ENCODE assay signal across 1 cellular context in the genomic region with DNA sequence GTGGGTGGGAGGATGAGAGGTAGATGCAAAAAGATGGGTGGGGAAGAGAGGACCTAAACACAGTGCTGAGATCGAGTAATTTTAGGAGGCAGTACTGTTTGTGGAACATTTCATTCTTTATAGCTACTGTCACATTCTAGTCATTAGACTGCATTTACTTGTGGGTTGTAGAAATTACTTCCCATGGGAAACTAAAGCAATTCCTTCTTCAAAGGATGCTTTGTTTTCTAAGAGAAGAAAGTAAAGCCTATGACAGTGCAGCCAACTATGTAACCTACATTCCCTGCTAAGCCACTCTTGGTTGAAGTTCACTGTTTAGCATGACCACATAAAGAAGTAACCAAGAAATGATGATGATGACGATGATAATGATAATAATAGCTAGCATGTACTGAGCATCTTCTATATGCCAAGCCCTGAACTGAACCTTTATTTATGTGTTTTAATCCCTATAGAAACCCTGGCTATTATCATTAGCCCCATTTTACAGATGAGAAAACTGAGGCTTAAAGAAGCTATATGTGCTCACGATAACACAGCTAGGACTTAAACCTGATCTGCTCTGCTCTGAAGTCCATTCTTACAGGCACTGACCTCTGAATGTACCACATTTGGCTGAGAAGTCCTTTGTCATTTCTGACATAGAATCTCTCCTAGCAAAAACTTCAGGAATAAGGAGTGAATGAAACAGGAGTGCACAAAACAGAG.
TF ChIP-seq lines count a peak whose summit lies in the region.

No MANE protein-coding gene starts in this region.

TF ChIP-seq in SK-N-SH treated with all-trans-retinoic acid at 6 μM for 48 hours, 23 proteins besides CTCF, POLR2A, EP300 and RAD21 (continued from another document):
- no peak for TF ChIP-seq GLIS3 (CRISPR knock-in tag; IDR thresholded peaks at IDR 0.05)
- TF ChIP-seq, protein P1, sequence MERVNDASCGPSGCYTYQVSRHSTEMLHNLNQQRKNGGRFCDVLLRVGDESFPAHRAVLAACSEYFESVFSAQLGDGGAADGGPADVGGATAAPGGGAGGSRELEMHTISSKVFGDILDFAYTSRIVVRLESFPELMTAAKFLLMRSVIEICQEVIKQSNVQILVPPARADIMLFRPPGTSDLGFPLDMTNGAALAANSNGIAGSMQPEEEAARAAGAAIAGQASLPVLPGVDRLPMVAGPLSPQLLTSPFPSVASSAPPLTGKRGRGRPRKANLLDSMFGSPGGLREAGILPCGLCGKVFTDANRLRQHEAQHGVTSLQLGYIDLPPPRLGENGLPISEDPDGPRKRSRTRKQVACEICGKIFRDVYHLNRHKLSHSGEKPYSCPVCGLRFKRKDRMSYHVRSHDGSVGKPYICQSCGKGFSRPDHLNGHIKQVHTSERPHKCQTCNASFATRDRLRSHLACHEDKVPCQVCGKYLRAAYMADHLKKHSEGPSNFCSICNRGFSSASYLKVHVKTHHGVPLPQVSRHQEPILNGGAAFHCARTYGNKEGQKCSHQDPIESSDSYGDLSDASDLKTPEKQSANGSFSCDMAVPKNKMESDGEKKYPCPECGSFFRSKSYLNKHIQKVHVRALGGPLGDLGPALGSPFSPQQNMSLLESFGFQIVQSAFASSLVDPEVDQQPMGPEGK (CRISPR knock-in tag; IDR thresholded peaks at IDR 0.05; ENCODE audit: borderline replicate concordance), result no peak
- TF ChIP-seq, protein P2, sequence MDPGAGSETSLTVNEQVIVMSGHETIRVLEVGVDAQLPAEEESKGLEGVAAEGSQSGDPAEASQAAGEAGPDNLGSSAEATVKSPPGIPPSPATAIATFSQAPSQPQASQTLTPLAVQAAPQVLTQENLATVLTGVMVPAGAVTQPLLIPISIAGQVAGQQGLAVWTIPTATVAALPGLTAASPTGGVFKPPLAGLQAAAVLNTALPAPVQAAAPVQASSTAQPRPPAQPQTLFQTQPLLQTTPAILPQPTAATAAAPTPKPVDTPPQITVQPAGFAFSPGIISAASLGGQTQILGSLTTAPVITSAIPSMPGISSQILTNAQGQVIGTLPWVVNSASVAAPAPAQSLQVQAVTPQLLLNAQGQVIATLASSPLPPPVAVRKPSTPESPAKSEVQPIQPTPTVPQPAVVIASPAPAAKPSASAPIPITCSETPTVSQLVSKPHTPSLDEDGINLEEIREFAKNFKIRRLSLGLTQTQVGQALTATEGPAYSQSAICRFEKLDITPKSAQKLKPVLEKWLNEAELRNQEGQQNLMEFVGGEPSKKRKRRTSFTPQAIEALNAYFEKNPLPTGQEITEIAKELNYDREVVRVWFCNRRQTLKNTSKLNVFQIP (CRISPR knock-in tag; IDR thresholded peaks at IDR 0.05; ENCODE audit: borderline replicate concordance, low read depth), result no peak
- TF ChIP-seq PPARA (CRISPR knock-in tag; IDR thresholded peaks at IDR 0.05; ENCODE audit: borderline replicate concordance), result no peak
- no peak for TF ChIP-seq TCF4 (CRISPR knock-in tag; IDR thresholded peaks at IDR 0.05; ENCODE audit: borderline replicate concordance)
- TF ChIP-seq ESRRG (CRISPR knock-in tag; IDR thresholded peaks at IDR 0.05), result no peak
TF ChIP-seq in SK-N-SH treated with all-trans-retinoic acid at 6 μM for 48 hours: peak in this region for 0.
